19 cellular contexts compared by ENCODE assay signal in the genomic region with DNA sequence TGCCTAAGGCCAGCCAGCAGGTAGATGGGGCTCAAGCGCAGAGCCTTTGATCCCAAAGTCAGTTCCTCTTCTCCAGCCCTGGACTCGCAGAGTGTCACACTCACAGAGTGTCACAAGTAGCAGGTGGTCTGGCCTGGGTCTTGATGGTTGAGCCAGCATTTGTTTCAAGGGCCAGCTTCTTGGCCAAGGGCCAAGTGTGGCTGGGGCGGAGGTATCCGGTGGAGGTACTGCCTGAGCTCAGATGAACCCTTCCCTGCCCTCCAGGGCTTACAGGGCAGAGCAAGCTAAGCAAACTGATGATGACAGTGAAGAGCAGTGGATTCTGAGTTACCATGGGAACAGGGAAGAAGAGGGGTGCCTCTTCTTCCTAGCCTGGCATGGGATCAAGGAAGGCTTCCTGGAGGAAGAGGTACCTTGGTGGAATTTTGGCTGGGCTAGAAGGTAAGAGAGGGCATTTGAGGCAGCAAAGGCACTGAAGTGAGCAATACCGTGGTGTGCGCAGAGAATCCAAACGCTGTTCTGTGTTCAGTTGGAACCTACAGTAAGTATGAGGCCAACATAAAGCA.
"Had no signal": no experiment of that assay in that cellular context is flagged by ENCODE, and none has a peak within 500 bp of the region (broad histone marks: within the 10 kb centered on the region; RNA-seq: fewer than 3 reads in every experiment).

No MANE protein-coding gene starts in this region.

- H3K4me3 ChIP-seq: colonic mucosa, hepatocyte, smooth muscle cell, stomach had no signal

- H3K36me3 ChIP-seq: brain microvascular endothelial cell, colonic mucosa, stomach had no signal

- H3K27ac ChIP-seq: brain microvascular endothelial cell, colonic mucosa, foreskin keratinocyte, hepatocyte, parathyroid adenoma, stomach, VCaP had no signal

- H3K4me1 ChIP-seq: colonic mucosa, foreskin keratinocyte had no signal

- H3K4me2 ChIP-seq: hepatocyte, smooth muscle cell had no signal

- H3K79me2 ChIP-seq: hepatocyte, parathyroid adenoma had no signal

- H2AFZ ChIP-seq: hepatocyte, parathyroid adenoma had no signal

- H3K9me3 ChIP-seq: colonic mucosa, stomach had no signal

- DNase-seq: activated CD4-positive, CD25-positive, alpha-beta regulatory T cell treated with anti-CD3 and anti-CD28 coated beads, Interleukin-2, amount 50 U/mL, for 72 hours; activated CD8-positive, alpha-beta memory T cell treated with anti-CD3 and anti-CD28 coated beads for 24 hours; activated CD8-positive, alpha-beta memory T cell treated with anti-CD3 and anti-CD28 coated beads, Interleukin-2, amount 50 U/mL, for 48 hours; activated effector memory CD4-positive, alpha-beta T cell treated with Interleukin-2 at 50 U/mL for 16 hours; activated naive CD4-positive, alpha-beta T cell treated with anti-CD3 and anti-CD28 coated beads, Interleukin-2, amount 10 ng/mL, durations not matched to agents 7 days and 5 days; activated T-cell treated with anti-CD3 and anti-CD28 coated beads, Interleukin-2, amount 50 U/mL, for 48 hours; aorta; brain microvascular endothelial cell; central memory CD4-positive, alpha-beta T cell; colonic mucosa; foreskin keratinocyte; left cardiac atrium; naive thymus-derived CD8-positive, alpha-beta T cell; stimulated activated CD4-positive, alpha-beta T cell treated with anti-CD3 and anti-CD28 coated beads, Interleukin-4, amount 100 ng/mL, for 24 hours; stomach had no signal
